ENCODE assay signal across 1 cellular context in genomic region chr7:150756858-150757257, GRCh38.
TF ChIP-seq lines count a peak whose summit lies in the region.

No MANE protein-coding gene starts in this region.

TF ChIP-seq in H1, 55 proteins besides CTCF, POLR2A, EP300 and RAD21:
- TF ChIP-seq SUZ12 (IDR thresholded peaks at IDR 0.05; ENCODE audit: low read length) (no peak), POU5F1 (IDR thresholded peaks at IDR 0.05; ENCODE audit: low read depth, low read length) (no peak), BCL11A (IDR thresholded peaks at IDR 0.05; ENCODE audit: low read depth in 2 of 2, low read length in 2 of 2) (no peak), SRF (IDR thresholded peaks at IDR 0.05; ENCODE audit: low read depth, low read length) (no peak), SIRT6 (IDR thresholded peaks at IDR 0.05; ENCODE audit: low read length) (no peak), NRF1 (IDR thresholded peaks at IDR 0.05; ENCODE audit: low read depth, low read length) (no peak), YY1 (IDR thresholded peaks at IDR 0.05; ENCODE audit: low read depth, low read length) (no peak), KDM4A (IDR thresholded peaks at IDR 0.05; ENCODE audit: low read depth, low read length, severe bottlenecking) (no peak), CEBPB (IDR thresholded peaks at IDR 0.05; ENCODE audit: low read depth, low read length) (no peak), TEAD4 (IDR thresholded peaks at IDR 0.05; ENCODE audit: low read depth, low read length) (no peak), CTBP2 (IDR thresholded peaks at IDR 0.05; ENCODE audit: borderline replicate concordance, insufficient read depth, insufficient read length, low read length) (no peak), CREB1 (IDR thresholded peaks at IDR 0.05) (no peak), PHF8 (conservative IDR thresholded peaks at IDR 0.05; ENCODE audit: low read depth, low read length) (no peak), CBX8 (IDR thresholded peaks at IDR 0.05; ENCODE audit: borderline replicate concordance, low read depth, low read length) (no peak), HDAC2 (IDR thresholded peaks at IDR 0.05; ENCODE audit: borderline replicate concordance in 1 of 2, low read depth in 2 of 2, low read length in 2 of 2) (no peak)
- TF ChIP-seq, protein P1, sequence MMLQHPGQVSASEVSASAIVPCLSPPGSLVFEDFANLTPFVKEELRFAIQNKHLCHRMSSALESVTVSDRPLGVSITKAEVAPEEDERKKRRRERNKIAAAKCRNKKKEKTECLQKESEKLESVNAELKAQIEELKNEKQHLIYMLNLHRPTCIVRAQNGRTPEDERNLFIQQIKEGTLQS (IDR thresholded peaks at IDR 0.05; ENCODE audit: insufficient read depth, low read depth, low read length), result no peak
- TF ChIP-seq, protein P2, sequence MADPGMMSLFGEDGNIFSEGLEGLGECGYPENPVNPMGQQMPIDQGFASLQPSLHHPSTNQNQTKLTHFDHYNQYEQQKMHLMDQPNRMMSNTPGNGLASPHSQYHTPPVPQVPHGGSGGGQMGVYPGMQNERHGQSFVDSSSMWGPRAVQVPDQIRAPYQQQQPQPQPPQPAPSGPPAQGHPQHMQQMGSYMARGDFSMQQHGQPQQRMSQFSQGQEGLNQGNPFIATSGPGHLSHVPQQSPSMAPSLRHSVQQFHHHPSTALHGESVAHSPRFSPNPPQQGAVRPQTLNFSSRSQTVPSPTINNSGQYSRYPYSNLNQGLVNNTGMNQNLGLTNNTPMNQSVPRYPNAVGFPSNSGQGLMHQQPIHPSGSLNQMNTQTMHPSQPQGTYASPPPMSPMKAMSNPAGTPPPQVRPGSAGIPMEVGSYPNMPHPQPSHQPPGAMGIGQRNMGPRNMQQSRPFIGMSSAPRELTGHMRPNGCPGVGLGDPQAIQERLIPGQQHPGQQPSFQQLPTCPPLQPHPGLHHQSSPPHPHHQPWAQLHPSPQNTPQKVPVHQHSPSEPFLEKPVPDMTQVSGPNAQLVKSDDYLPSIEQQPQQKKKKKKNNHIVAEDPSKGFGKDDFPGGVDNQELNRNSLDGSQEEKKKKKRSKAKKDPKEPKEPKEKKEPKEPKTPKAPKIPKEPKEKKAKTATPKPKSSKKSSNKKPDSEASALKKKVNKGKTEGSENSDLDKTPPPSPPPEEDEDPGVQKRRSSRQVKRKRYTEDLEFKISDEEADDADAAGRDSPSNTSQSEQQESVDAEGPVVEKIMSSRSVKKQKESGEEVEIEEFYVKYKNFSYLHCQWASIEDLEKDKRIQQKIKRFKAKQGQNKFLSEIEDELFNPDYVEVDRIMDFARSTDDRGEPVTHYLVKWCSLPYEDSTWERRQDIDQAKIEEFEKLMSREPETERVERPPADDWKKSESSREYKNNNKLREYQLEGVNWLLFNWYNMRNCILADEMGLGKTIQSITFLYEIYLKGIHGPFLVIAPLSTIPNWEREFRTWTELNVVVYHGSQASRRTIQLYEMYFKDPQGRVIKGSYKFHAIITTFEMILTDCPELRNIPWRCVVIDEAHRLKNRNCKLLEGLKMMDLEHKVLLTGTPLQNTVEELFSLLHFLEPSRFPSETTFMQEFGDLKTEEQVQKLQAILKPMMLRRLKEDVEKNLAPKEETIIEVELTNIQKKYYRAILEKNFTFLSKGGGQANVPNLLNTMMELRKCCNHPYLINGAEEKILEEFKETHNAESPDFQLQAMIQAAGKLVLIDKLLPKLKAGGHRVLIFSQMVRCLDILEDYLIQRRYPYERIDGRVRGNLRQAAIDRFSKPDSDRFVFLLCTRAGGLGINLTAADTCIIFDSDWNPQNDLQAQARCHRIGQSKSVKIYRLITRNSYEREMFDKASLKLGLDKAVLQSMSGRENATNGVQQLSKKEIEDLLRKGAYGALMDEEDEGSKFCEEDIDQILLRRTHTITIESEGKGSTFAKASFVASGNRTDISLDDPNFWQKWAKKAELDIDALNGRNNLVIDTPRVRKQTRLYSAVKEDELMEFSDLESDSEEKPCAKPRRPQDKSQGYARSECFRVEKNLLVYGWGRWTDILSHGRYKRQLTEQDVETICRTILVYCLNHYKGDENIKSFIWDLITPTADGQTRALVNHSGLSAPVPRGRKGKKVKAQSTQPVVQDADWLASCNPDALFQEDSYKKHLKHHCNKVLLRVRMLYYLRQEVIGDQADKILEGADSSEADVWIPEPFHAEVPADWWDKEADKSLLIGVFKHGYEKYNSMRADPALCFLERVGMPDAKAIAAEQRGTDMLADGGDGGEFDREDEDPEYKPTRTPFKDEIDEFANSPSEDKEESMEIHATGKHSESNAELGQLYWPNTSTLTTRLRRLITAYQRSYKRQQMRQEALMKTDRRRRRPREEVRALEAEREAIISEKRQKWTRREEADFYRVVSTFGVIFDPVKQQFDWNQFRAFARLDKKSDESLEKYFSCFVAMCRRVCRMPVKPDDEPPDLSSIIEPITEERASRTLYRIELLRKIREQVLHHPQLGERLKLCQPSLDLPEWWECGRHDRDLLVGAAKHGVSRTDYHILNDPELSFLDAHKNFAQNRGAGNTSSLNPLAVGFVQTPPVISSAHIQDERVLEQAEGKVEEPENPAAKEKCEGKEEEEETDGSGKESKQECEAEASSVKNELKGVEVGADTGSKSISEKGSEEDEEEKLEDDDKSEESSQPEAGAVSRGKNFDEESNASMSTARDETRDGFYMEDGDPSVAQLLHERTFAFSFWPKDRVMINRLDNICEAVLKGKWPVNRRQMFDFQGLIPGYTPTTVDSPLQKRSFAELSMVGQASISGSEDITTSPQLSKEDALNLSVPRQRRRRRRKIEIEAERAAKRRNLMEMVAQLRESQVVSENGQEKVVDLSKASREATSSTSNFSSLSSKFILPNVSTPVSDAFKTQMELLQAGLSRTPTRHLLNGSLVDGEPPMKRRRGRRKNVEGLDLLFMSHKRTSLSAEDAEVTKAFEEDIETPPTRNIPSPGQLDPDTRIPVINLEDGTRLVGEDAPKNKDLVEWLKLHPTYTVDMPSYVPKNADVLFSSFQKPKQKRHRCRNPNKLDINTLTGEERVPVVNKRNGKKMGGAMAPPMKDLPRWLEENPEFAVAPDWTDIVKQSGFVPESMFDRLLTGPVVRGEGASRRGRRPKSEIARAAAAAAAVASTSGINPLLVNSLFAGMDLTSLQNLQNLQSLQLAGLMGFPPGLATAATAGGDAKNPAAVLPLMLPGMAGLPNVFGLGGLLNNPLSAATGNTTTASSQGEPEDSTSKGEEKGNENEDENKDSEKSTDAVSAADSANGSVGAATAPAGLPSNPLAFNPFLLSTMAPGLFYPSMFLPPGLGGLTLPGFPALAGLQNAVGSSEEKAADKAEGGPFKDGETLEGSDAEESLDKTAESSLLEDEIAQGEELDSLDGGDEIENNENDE (IDR thresholded peaks at IDR 0.05; ENCODE audit: insufficient replicate concordance, low read length), result no peak
TF ChIP-seq in H1: peak in this region for 0.
